9 cellular contexts compared by ENCODE assay signal in genomic region chrX:133413218-133413925, GRCh38. TPM values are rescaled to one million over a fixed set of nuclear protein-coding genes. Genes with fewer than 3 reads are reported as not detected.
A peak's percentile ranks its signal among the peaks of the same experiment; 100 is the strongest.
DNase-seq lines count a peak whose midpoint lies in the region; TF ChIP-seq lines count a peak whose summit lies in the region.
"Had no signal": no experiment of that assay in that cellular context is flagged by ENCODE, and none has a peak within 500 bp of the region (broad histone marks: within the 10 kb centered on the region; RNA-seq: fewer than 3 reads in every experiment).

No MANE protein-coding gene starts in this region.

- in situ Hi-C loops in G401 (cut with HindIII; ENCODE audit: low sequenced_read_pairs): no loop called here

- peaks cover 0 to 8% of the 10 kb centered on the region in 2 donors for H3K4me1 ChIP-seq in muscle layer of duodenum (ENCODE audit: control insufficient read depth in 1 of 2, insufficient read depth in 2 of 2, low read length in 2 of 2)

- DNase-seq in NCI-H1417 (lab: John Stamatoyannopoulos, UW) (peak in 2 of 3 experiments; percentile 12 to 29), NCI-H1417 treated with DMSO at 0.1 percent for 48 hours (lab: John Stamatoyannopoulos, UW) (no peak), epithelial cell of esophagus (ENCODE audit: low read depth) (no peak), type B pancreatic cell (ENCODE audit: extremely low spot score, unreplicated experiment) (peak; percentile 67), NCI-H2196 (lab: John Stamatoyannopoulos, UW; ENCODE audit: unreplicated experiment) (no peak), G401 (ENCODE audit: low spot score) (no peak), T-helper 9 cell (no peak)

- peaks cover 31% of the 10 kb centered on the region for H3K4me1 Mint-ChIP-seq in type B pancreatic cell (ENCODE audit: unreplicated experiment)
- H3K4me1 Mint-ChIP-seq: memory B cell had no signal

- H3K9me3 Mint-ChIP-seq in type B pancreatic cell: no peaks in the 10 kb centered on the region
- H3K9me3 Mint-ChIP-seq: memory B cell had no signal

- peaks cover 11% of the 10 kb centered on the region for H3K36me3 Mint-ChIP-seq in type B pancreatic cell
- H3K36me3 Mint-ChIP-seq: memory B cell had no signal

- peak overlapping the region; percentile 99 for H3K4me3 Mint-ChIP-seq in type B pancreatic cell

- TF ChIP-seq CTCF in epithelial cell of esophagus (IDR thresholded peaks at IDR 0.05; ENCODE audit: insufficient read depth, low read depth, low read length, missing control alignments) (no peak), type B pancreatic cell (conservative IDR thresholded peaks at IDR 0.05) (no peak)

- peaks cover 65% of the 10 kb centered on the region for H3K27me3 Mint-ChIP-seq in type B pancreatic cell

- H3K36me3 ChIP-seq in muscle layer of duodenum (ENCODE audit: control insufficient read depth in 1 of 2, insufficient read depth in 2 of 2, low read length in 2 of 2): no peaks in the 10 kb centered on the region

- no peaks in the 10 kb centered on the region for H3K9me3 ChIP-seq in muscle layer of duodenum (ENCODE audit: control insufficient read depth in 1 of 2, low read length in 2 of 2)

- H3K27ac Mint-ChIP-seq in type B pancreatic cell: peak overlapping the region; percentile 82
- H3K27ac Mint-ChIP-seq: memory B cell had no signal

- no peak overlapping the region for H3K27ac ChIP-seq in muscle layer of duodenum (ENCODE audit: low read length)

- no peaks in the 10 kb centered on the region for H3K27me3 ChIP-seq in muscle layer of duodenum (ENCODE audit: low read depth, low read length)

- peak overlapping the region; percentile 38 for H3K4me3 ChIP-seq in epithelial cell of esophagus (ENCODE audit: low read length)
- H3K4me3 ChIP-seq in muscle layer of duodenum (ENCODE audit: low read depth in 1 of 2, low read length in 2 of 2): peak overlapping the region; percentile 66 to 76

RNA-seq across cellular contexts. Expression of gene GPC4, which starts 1.9 kb away (rescaled TPM):
- total RNA-seq in type B pancreatic cell (ENCODE audit: low replicate concordance): 20.9 and 69.0 TPM in 2 replicates
- total RNA-seq in G401 (2014; rRNA removed; shearing (Covaris generic)): 18.0 and 28.1 TPM in 2 replicates

Comparison
In these comparisons a context has a peak if more than half of its experiments do, and no peak if none do; other contexts are left out.
1. DNase-seq: peak in NCI-H1417 (2 of 3) and type B pancreatic cell (single experiment); none in NCI-H1417 treated with DMSO at 0.1 percent for 48 hours (single experiment), epithelial cell of esophagus (single experiment), NCI-H2196 (single experiment), G401 (single experiment) and T-helper 9 cell (single experiment).